Comparison of ENCODE assay signal across 19 cellular contexts in genomic region chr11:71268706-71269321, GRCh38. TPM values are rescaled to one million over a fixed set of nuclear protein-coding genes. Genes with fewer than 3 reads are reported as not detected.
A peak's percentile ranks its signal among the peaks of the same experiment; 100 is the strongest.
DNase-seq lines count a peak whose midpoint lies in the region; ATAC-seq, FAIRE-seq and TF ChIP-seq lines count a peak whose summit lies in the region.
"Had no signal": no experiment of that assay in that cellular context is flagged by ENCODE, and none has a peak within 500 bp of the region (broad histone marks: within the 10 kb centered on the region; RNA-seq: fewer than 3 reads in every experiment).

No MANE protein-coding gene starts in this region.

- H3K14ac ChIP-seq in IMR-90 (replicated peaks; ENCODE audit: low read depth, low read length) = no peak overlapping the region

- H3K27me3 Mint-ChIP-seq in endodermal cell (ENCODE audit: insufficient read depth) = peaks cover 5% of the 10 kb centered on the region

- in situ Hi-C loops in IMR-90 (cut with MboI; ENCODE audit: low sequenced_read_pairs) = no loop called here

- H2BK120ac ChIP-seq in IMR-90 (ENCODE audit: low read depth, low read length) = no peak overlapping the region

- peak overlapping the region; percentile 38; the same call in 1 of the 2 replicates for H2AK5ac ChIP-seq in IMR-90 (ENCODE audit: low read depth, low read length)

- H3K4me3 ChIP-seq in IMR-90 (ENCODE audit: insufficient read depth, low read depth, low read length) (no peak overlapping the region), endodermal cell (ENCODE audit: low read length) (no peak overlapping the region), right lobe of liver (no peak overlapping the region), small intestine (ENCODE audit: low read depth in 1 of 2, low read length in 2 of 2) (no peak overlapping the region), SJCRH30 (no peak overlapping the region)
- H3K4me3 ChIP-seq: GM23248 had no signal

- no peak overlapping the region for H3K23ac ChIP-seq in IMR-90 (ENCODE audit: low read depth, low read length)

- TF ChIP-seq RAD21 in IMR-90 (IDR thresholded peaks at IDR 0.05; ENCODE audit: low read length) = no peak

- no TSS peak for BruUV-seq in IMR-90 (replicated peaks; lab: Mats Ljungman, UMichigan)

- H3K4ac ChIP-seq in IMR-90 (ENCODE audit: low read depth, low read length) = no peak overlapping the region

- no peak overlapping the region for H4K8ac ChIP-seq in IMR-90 (ENCODE audit: low read depth in 2 of 2, low read length in 2 of 2)

- no peak overlapping the region for H2BK5ac ChIP-seq in IMR-90 (ENCODE audit: low read depth, low read length, poor library complexity, severe bottlenecking)

- no peaks in the 10 kb centered on the region for H3K36me3 Mint-ChIP-seq in endodermal cell (ENCODE audit: low read depth)

- H4K91ac ChIP-seq in IMR-90 (ENCODE audit: insufficient read depth, low read depth, low read length) = no peak overlapping the region

- TF ChIP-seq POLR2A in IMR-90 (IDR thresholded peaks at IDR 0.05; ENCODE audit: low read depth, low read length) = no peak
- no peak for TF ChIP-seq POLR2A in right lobe of liver (IDR thresholded peaks at IDR 0.05)

- ATAC-seq in IMR-90 (ENCODE audit: low read depth) = no peak
- peak; percentile 80 to 86 (median 86) for ATAC-seq in right lobe of liver
- ATAC-seq: HCT116 had no signal

- intact Hi-C loops in IMR-90 (cut with micrococcal nuclease) = no loop called here
- intact Hi-C loops in right lobe of liver (cut with DNase I) = no loop called here

- peaks cover 9% of the 10 kb centered on the region for H3K4me1 Mint-ChIP-seq in endodermal cell

- H3K4me3 Mint-ChIP-seq in endodermal cell = no peak overlapping the region
- H3K4me3 Mint-ChIP-seq: CD4-positive, alpha-beta T cell had no signal

- WGBS in IMR-90 (ENCODE audit: extremely low coverage in 2 of 2, insufficient read length in 1 of 2), 2 experiments = 20% methylated on average over 1 of the region's 11 CpGs; no CpG with 5 or more reads in 1 of the 2 experiments
- 87 to 89% methylated on average over 4 to 11 of the region's 11 CpGs for WGBS in endodermal cell (ENCODE audit: insufficient coverage in 1 of 2, insufficient read length in 1 of 2), 2 experiments
- 52% methylated on average over 5 of the region's 11 CpGs for WGBS in right lobe of liver (ENCODE audit: insufficient coverage, low coverage, low lambda C conversion rate, missing lambda C conversion rate)
- WGBS in small intestine, 3 donors = 35 to 63% (median 46%) methylated on average over 11 of the region's 11 CpGs

- no peak overlapping the region for H2AK9ac ChIP-seq in IMR-90 (replicated peaks; ENCODE audit: low read depth, low read length, poor library complexity)

- H2AFZ ChIP-seq in IMR-90 (replicated peaks; ENCODE audit: low read length, poor library complexity) = no peak overlapping the region
- H2AFZ ChIP-seq: GM23248 had no signal

- no peaks in the 10 kb centered on the region for H3K79me1 ChIP-seq in IMR-90 (ENCODE audit: low read depth in 1 of 2, low read length in 2 of 2)

- peaks cover 10% of the 10 kb centered on the region for H3K9me3 Mint-ChIP-seq in endodermal cell

- POLR2A ChIA-PET in IMR-90 (lab: Charles Lee; ENCODE audit: unreplicated experiment) = no interaction called here

- dilution Hi-C loops in IMR-90 (cut with HindIII; ENCODE audit: low sequenced_read_pairs, unreplicated experiment) = no loop called here

- H3K27ac ChIP-seq in IMR-90 (ENCODE audit: insufficient read depth, low read length) (no peak overlapping the region), endodermal cell (ENCODE audit: low read depth, low read length) (no peak overlapping the region), right lobe of liver (no peak overlapping the region), small intestine (ENCODE audit: low read depth in 1 of 2, low read length in 1 of 2) (no peak overlapping the region), SJCRH30 (no peak overlapping the region)
- H3K27ac ChIP-seq: GM23248 had no signal

- H4K20me1 ChIP-seq in IMR-90 (ENCODE audit: insufficient read depth, low read length) = no peaks in the 10 kb centered on the region

- no peak overlapping the region for H3K18ac ChIP-seq in IMR-90 (ENCODE audit: low read depth, low read length)

- CTCF ChIA-PET in IMR-90 (lab: Yijun Ruan, JAX) = no interaction called here

- no peak overlapping the region for H2BK20ac ChIP-seq in IMR-90 (ENCODE audit: low read depth, low read length)

- H3K9me3 ChIP-seq in IMR-90 (ENCODE audit: control insufficient read depth, insufficient read depth, low read length) = peaks cover 11% of the 10 kb centered on the region
- H3K9me3 ChIP-seq in endodermal cell (ENCODE audit: control insufficient read depth, low read length) = peaks cover 10% of the 10 kb centered on the region
- no peaks in the 10 kb centered on the region for H3K9me3 ChIP-seq in right lobe of liver
- H3K9me3 ChIP-seq in small intestine (ENCODE audit: control insufficient read depth, low read depth) = no peaks in the 10 kb centered on the region
- no peaks in the 10 kb centered on the region for H3K9me3 ChIP-seq in SJCRH30 (replicated peaks)
- H3K9me3 ChIP-seq: BE2C had no signal

- no peak for FAIRE-seq in small intestine (lab: Jason Lieb, UNC)

- no peaks in the 10 kb centered on the region for H3K9me1 ChIP-seq in IMR-90 (ENCODE audit: insufficient read depth, low read length)

- H3K36me3 ChIP-seq in IMR-90 (ENCODE audit: control insufficient read depth, insufficient read depth, low read length) = no peaks in the 10 kb centered on the region
- no peaks in the 10 kb centered on the region for H3K36me3 ChIP-seq in endodermal cell (ENCODE audit: control insufficient read depth, insufficient read depth, low read length)
- no peaks in the 10 kb centered on the region for H3K36me3 ChIP-seq in right lobe of liver
- H3K36me3 ChIP-seq in small intestine (ENCODE audit: control insufficient read depth in 2 of 2, insufficient read depth in 2 of 2, low read length in 2 of 2) = no peaks in the 10 kb centered on the region
- H3K36me3 ChIP-seq in SJCRH30 = no peaks in the 10 kb centered on the region
- H3K36me3 ChIP-seq: BE2C had no signal

- DNase-seq in IMR-90 (no peak), endodermal cell (peak; percentile 25), right lobe of liver (peak in 1 of 3 donors; percentile 62), small intestine (peak; percentile 59), SJCRH30 (no peak), epidermal melanocyte (ENCODE audit: insufficient read length, low spot score) (no peak), OCI-M1 (lab: John Stamatoyannopoulos, UW) (no peak)
- no peak for DNase-seq in stimulated activated naive CD4-positive, alpha-beta T cell (lab: John Stamatoyannopoulos, UW)
- DNase-seq: BE2C; CD4-positive, alpha-beta T cell; DMS79 treated with DMSO at 0.1 percent for 48 hours; GM23248; KG1; NCI-H1436; NCI-H2029 treated with DMSO at 0.1 percent for 48 hours; NCI-H2171 treated with DMSO at 0.1 percent for 48 hours; NCI-H748 treated with DMSO at 0.1 percent for 48 hours had no signal

- no peak overlapping the region for H4K5ac ChIP-seq in IMR-90 (ENCODE audit: low read depth, low read length)

- 0 out of 2 replicates have a peak, but pooled peaks cover 3% of the 10 kb centered on the region for H3K27me3 ChIP-seq in IMR-90 (ENCODE audit: control insufficient read depth, insufficient read depth, low read length)
- no peaks in the 10 kb centered on the region for H3K27me3 ChIP-seq in endodermal cell (ENCODE audit: control insufficient read depth, insufficient read depth, low read length, poor library complexity, severe bottlenecking)
- no peaks in the 10 kb centered on the region for H3K27me3 ChIP-seq in right lobe of liver
- H3K27me3 ChIP-seq in small intestine (ENCODE audit: control insufficient read depth in 2 of 2, insufficient read depth in 2 of 2, low read length in 2 of 2) = no peaks in the 10 kb centered on the region
- H3K27me3 ChIP-seq in SJCRH30 = no peaks in the 10 kb centered on the region

- no peak for TF ChIP-seq CTCF in IMR-90 (conservative IDR thresholded peaks at IDR 0.05; ENCODE audit: low read depth, low read length)
- TF ChIP-seq CTCF in endodermal cell (conservative IDR thresholded peaks at IDR 0.05) = no peak
- no peak for TF ChIP-seq CTCF in right lobe of liver (IDR thresholded peaks at IDR 0.05)

- H3K27ac Mint-ChIP-seq in endodermal cell = no peak overlapping the region
- H3K27ac Mint-ChIP-seq: CD4-positive, alpha-beta T cell had no signal

- H3K9ac ChIP-seq in IMR-90 (ENCODE audit: low read depth, low read length) (no peak overlapping the region), endodermal cell (ENCODE audit: extremely low read depth, low read length, poor library complexity, severe bottlenecking) (no peak overlapping the region)
- H3K9ac ChIP-seq: GM23248 had no signal

- H2BK15ac ChIP-seq in IMR-90 (ENCODE audit: low read depth, low read length) = no peak overlapping the region

- H3K4me2 ChIP-seq in IMR-90 (ENCODE audit: low read depth, low read length) = no peak overlapping the region

- H3K4me1 ChIP-seq in IMR-90 (ENCODE audit: control insufficient read depth, insufficient read depth, low read length) (peaks cover 8% of the 10 kb centered on the region), endodermal cell (ENCODE audit: control insufficient read depth, insufficient read depth, low read length) (no peaks in the 10 kb centered on the region), right lobe of liver (peaks cover 0 to 8% (median 2%) of the 10 kb centered on the region in 4 donors), small intestine (ENCODE audit: control insufficient read depth in 2 of 2, insufficient read depth in 1 of 2, low read depth in 1 of 2, low read length in 1 of 2) (peaks cover 2 to 3% of the 10 kb centered on the region in 2 donors), SJCRH30 (no peaks in the 10 kb centered on the region)
- H3K4me1 ChIP-seq: BE2C had no signal

- no peak overlapping the region for H3K56ac ChIP-seq in IMR-90 (ENCODE audit: extremely low read depth, insufficient read depth, low read length)

TF ChIP-seq in IMR-90, 13 proteins besides CTCF, POLR2A, EP300 and RAD21 (continues in another document):
- TF ChIP-seq MAFK (IDR thresholded peaks at IDR 0.05; ENCODE audit: low read depth, low read length) (no peak), SMC3 (IDR thresholded peaks at IDR 0.05; ENCODE audit: low read depth, low read length) (no peak), CEBPB (IDR thresholded peaks at IDR 0.05; ENCODE audit: low read depth, low read length) (no peak)

RNA-seq across cellular contexts. Expression of gene SHANK2, which starts 16.4 kb away (rescaled TPM):
- total RNA-seq in IMR-90 (2012; rRNA removed) = 0.83 and 1.6 TPM in 2 replicates
- 2.2 and 2.8 TPM in 2 replicates for polyA plus RNA-seq in IMR-90 (2012; rRNA removed)
- polyA plus RNA-seq in IMR-90 (2012; cell fraction: cytosol; rRNA removed) = 0.53 and 1.1 TPM in 2 replicates
- 7.0 and 7.7 TPM in 2 replicates for polyA plus RNA-seq in IMR-90 (2012; cell fraction: nucleus; rRNA removed; ENCODE audit: low replicate concordance)
- 10 to 100 TPM; 22.3 to 49.6 TPM for total RNA-seq in endodermal cell
- polyA plus RNA-seq in endodermal cell (2013, experiment 1 of 2) = 6.4 TPM
- 7.0 TPM for polyA plus RNA-seq in endodermal cell (2013, experiment 2 of 2)
- total RNA-seq in right lobe of liver = 10 to 100 TPM; 21.9 to 50.3 (median 30.9) TPM
- polyA plus RNA-seq in small intestine = 1 to 10 TPM; 2.2 to 5.1 (median 2.4) TPM
- total RNA-seq in SJCRH30 (2014; rRNA removed; shearing (Covaris generic)) = 0.02 and 0.15 TPM in 2 replicates
- total RNA-seq: CD4-positive, alpha-beta T cell; G401 had no signal

Comparison
In these comparisons a context has a peak if more than half of its experiments do, and no peak if none do; other contexts are left out.
1. DNase-seq: peak in endodermal cell (single experiment) and small intestine (single experiment); none in IMR-90 (single experiment), SJCRH30 (0 of 2), epidermal melanocyte (single experiment), stimulated activated naive CD4-positive, alpha-beta T cell (0 of 6) and OCI-M1 (single experiment).